ENCODE assay signal across 14 cellular contexts in genomic region chr16:73669535-73670274, GRCh38.
DNase-seq lines count a peak whose midpoint lies in the region; ATAC-seq and TF ChIP-seq lines count a peak whose summit lies in the region.
"Had no signal": no experiment of that assay in that cellular context is flagged by ENCODE, and none has a peak within 500 bp of the region (broad histone marks: within the 10 kb centered on the region; RNA-seq: fewer than 3 reads in every experiment).

No MANE protein-coding gene starts in this region.

- no peak overlapping the region for H3K4me2 ChIP-seq in Loucy (ENCODE audit: low read depth, low read length, poor library complexity, severe bottlenecking)

- TF ChIP-seq CTCF in Loucy (conservative IDR thresholded peaks at IDR 0.05; ENCODE audit: low read length) (no peak), psoas muscle (IDR thresholded peaks at IDR 0.05) (no peak)

- H3K27me3 ChIP-seq in Loucy (ENCODE audit: insufficient read depth, low read length, poor library complexity, severe bottlenecking) (no peaks in the 10 kb centered on the region), endocrine pancreas (ENCODE audit: control insufficient read depth, insufficient read depth, low read length) (no peaks in the 10 kb centered on the region), psoas muscle (ENCODE audit: insufficient read depth in 3 of 3, low read length in 2 of 3) (peaks cover 0 to 2% (median 0%) of the 10 kb centered on the region in 3 donors)
- H3K27me3 ChIP-seq: BLaER1 treated with 17β-estradiol and CSF1 and Interleukin-3, amounts not matched to agents 10 nM and 100 nM had no signal

- DNase-seq in NCI-H1417 (lab: John Stamatoyannopoulos, UW) (peak in 2 of 3 experiments; percentile 5 to 46), NCI-H1417 treated with DMSO at 0.1 percent for 48 hours (lab: John Stamatoyannopoulos, UW) (no peak), psoas muscle (no peak), NOMO-1 treated with DMSO at 0.1 percent for 48 hours (lab: John Stamatoyannopoulos, UW; ENCODE audit: unreplicated experiment) (no peak)
- DNase-seq: 8988T; AML-193; CD4-positive, CD25-positive, alpha-beta regulatory T cell; DMS79; IMR-90 had no signal

- H3K4me1 ChIP-seq in Loucy (ENCODE audit: insufficient read depth, low read length, poor library complexity, severe bottlenecking) = no peaks in the 10 kb centered on the region
- peaks cover 8% of the 10 kb centered on the region for H3K4me1 ChIP-seq in endocrine pancreas (ENCODE audit: control insufficient read depth, insufficient read depth, low read length)
- no peaks in the 10 kb centered on the region for H3K4me1 ChIP-seq in psoas muscle

- H2AFZ ChIP-seq in Loucy (ENCODE audit: low read length) = peak overlapping the region; percentile 45

- no peaks in the 10 kb centered on the region for H4K20me1 ChIP-seq in Loucy (ENCODE audit: insufficient read depth, low read length, poor library complexity, severe bottlenecking)
- H4K20me1 ChIP-seq: BLaER1 treated with 17β-estradiol and CSF1 and Interleukin-3, amounts not matched to agents 10 nM and 100 nM had no signal

- H3K9me3 ChIP-seq in Loucy (ENCODE audit: insufficient read depth, low read depth, low read length) = no peaks in the 10 kb centered on the region
- H3K9me3 ChIP-seq in endocrine pancreas (ENCODE audit: control insufficient read depth, low read length) = no peaks in the 10 kb centered on the region
- no peaks in the 10 kb centered on the region for H3K9me3 ChIP-seq in psoas muscle

- H3K9ac ChIP-seq in Loucy (ENCODE audit: low read depth, low read length, poor library complexity, severe bottlenecking) (no peak overlapping the region), endocrine pancreas (ENCODE audit: control insufficient read depth, insufficient read depth, low read length) (no peak overlapping the region)
- H3K9ac ChIP-seq: BLaER1 treated with 17β-estradiol and CSF1 and Interleukin-3, amounts not matched to agents 10 nM and 100 nM had no signal

- no peaks in the 10 kb centered on the region for H3K9me2 ChIP-seq in Loucy (replicated peaks; ENCODE audit: low read depth, low read length)

- intact Hi-C loops in psoas muscle (cut with DNase I) = no loop called here

- H3K36me3 ChIP-seq in Loucy (ENCODE audit: insufficient read depth, low read length) (no peaks in the 10 kb centered on the region), endocrine pancreas (ENCODE audit: control insufficient read depth, insufficient read depth, low read length) (no peaks in the 10 kb centered on the region), psoas muscle (ENCODE audit: insufficient read depth in 1 of 2, low read depth in 1 of 2) (no peaks in the 10 kb centered on the region)
- H3K36me3 ChIP-seq: BLaER1 treated with 17β-estradiol and CSF1 and Interleukin-3, amounts not matched to agents 10 nM and 100 nM had no signal

- no peak for ATAC-seq in HG03342 (IDR thresholded peaks at IDR 0.05; ENCODE audit: unreplicated experiment)
- ATAC-seq in psoas muscle = no peak
- ATAC-seq: GM12878 had no signal

- no peaks in the 10 kb centered on the region for H3K79me2 ChIP-seq in Loucy (ENCODE audit: insufficient read depth, low read length)

- no peak overlapping the region for H3K27ac ChIP-seq in psoas muscle
- H3K27ac ChIP-seq: BLaER1 treated with 17β-estradiol and CSF1 and Interleukin-3, amounts not matched to agents 10 nM and 100 nM had no signal

- WGBS in psoas muscle, 3 donors = 25 to 34% (median 34%) methylated on average over 4 of the region's 4 CpGs

- peak overlapping the region; percentile 34 for H3K4me3 ChIP-seq in Loucy (ENCODE audit: low read length, poor library complexity, severe bottlenecking)
- H3K4me3 ChIP-seq in endocrine pancreas (ENCODE audit: control insufficient read depth, insufficient read depth, low read length) = peak overlapping the region; percentile 40
- H3K4me3 ChIP-seq in psoas muscle = no peak overlapping the region
- H3K4me3 ChIP-seq: BLaER1 treated with 17β-estradiol and CSF1 and Interleukin-3, amounts not matched to agents 10 nM and 100 nM; GM12878 had no signal

- no peaks in the 10 kb centered on the region for H3F3A ChIP-seq in Loucy (ENCODE audit: low read depth)

Comparison
In these comparisons a context has a peak if more than half of its experiments do, and no peak if none do; other contexts are left out.
1. DNase-seq: peak in NCI-H1417 (2 of 3); none in NCI-H1417 treated with DMSO at 0.1 percent for 48 hours (single experiment), psoas muscle (0 of 2) and NOMO-1 treated with DMSO at 0.1 percent for 48 hours (single experiment).